27 cellular contexts compared by ENCODE assay signal in the genomic region with DNA sequence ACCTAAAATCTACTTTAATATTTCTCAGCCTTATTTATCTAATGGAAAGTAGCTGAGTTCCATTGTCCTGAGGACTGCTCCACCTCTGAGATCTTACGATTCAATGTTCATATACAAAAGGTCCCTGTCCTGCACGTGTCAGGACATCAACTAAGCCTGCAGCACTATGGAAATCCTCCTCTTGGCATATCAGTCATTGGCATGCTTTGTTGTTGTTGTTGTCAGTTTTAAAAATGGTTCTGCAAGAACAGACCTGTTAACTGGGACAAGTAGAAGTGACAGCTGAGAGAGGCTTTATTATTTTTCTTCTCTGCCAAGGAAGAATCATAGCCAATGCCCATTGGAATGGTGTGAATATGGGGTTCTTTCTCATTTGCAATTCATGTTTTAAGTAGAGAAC.
DNase-seq lines count a peak whose midpoint lies in the region; ATAC-seq and TF ChIP-seq lines count a peak whose summit lies in the region.
"Had no signal": no experiment of that assay in that cellular context is flagged by ENCODE, and none has a peak within 500 bp of the region (broad histone marks: within the 10 kb centered on the region; RNA-seq: fewer than 3 reads in every experiment).

No MANE protein-coding gene starts in this region.

- H3K36me3 ChIP-seq in adipocyte (ENCODE audit: control insufficient read depth, insufficient read depth, low read length, severe bottlenecking), result no peaks in the 10 kb centered on the region
- H3K36me3 ChIP-seq in gastroesophageal sphincter, result no peaks in the 10 kb centered on the region
- no peaks in the 10 kb centered on the region for H3K36me3 ChIP-seq in tibial artery
- H3K36me3 ChIP-seq: neural progenitor cell, SJSA1 had no signal

- DNase-seq in adipocyte (ENCODE audit: low read depth) (no peak), osteocyte (ENCODE audit: extremely low spot score, unreplicated experiment) (no peak), tibial artery (no peak), caudate nucleus (lab: John Stamatoyannopoulos, UW) (no peak), 8988T (no peak)
- DNase-seq: activated CD4-positive, alpha-beta memory T cell treated with anti-CD3 and anti-CD28 coated beads, Interleukin-2, amount 10 ng/mL, durations not matched to agents 7 days and 5 days; activated CD4-positive, CD25-positive, alpha-beta regulatory T cell treated with anti-CD3 and anti-CD28 coated beads, Interleukin-2, amount 50 U/mL, for 72 hours; CD4-positive, CD25-positive, alpha-beta regulatory T cell; cerebellar nuclear complex; dorsolateral prefrontal cortex; glutamatergic neuron; IMR-90; NCI-H1048; NCI-H187; NCI-H2171; NCI-H524; NK-92 treated with Interleukin-12 subunit alpha and Interleukin-12 subunit beta, amount 100 ng/mL, for 24 hours had no signal

- H3K27me3 ChIP-seq in adipocyte (replicated peaks; ENCODE audit: control insufficient read depth, insufficient read depth, low read length), result no peaks in the 10 kb centered on the region
- no peaks in the 10 kb centered on the region for H3K27me3 ChIP-seq in gastroesophageal sphincter
- H3K27me3 ChIP-seq in tibial artery, result no peaks in the 10 kb centered on the region
- H3K27me3 ChIP-seq: dorsolateral prefrontal cortex, neural progenitor cell had no signal

- peaks cover 38% of the 10 kb centered on the region for H3K4me1 Mint-ChIP-seq in osteocyte (ENCODE audit: unreplicated experiment)
- H3K4me1 Mint-ChIP-seq: activated CD4-positive, alpha-beta memory T cell treated with anti-CD3 and anti-CD28 coated beads, Interleukin-2, amount 10 ng/mL, durations not matched to agents 7 days and 5 days; CD4-positive, CD25-positive, alpha-beta regulatory T cell had no signal

- H3K9me3 Mint-ChIP-seq in osteocyte (ENCODE audit: unreplicated experiment), result peaks cover 8% of the 10 kb centered on the region
- H3K9me3 Mint-ChIP-seq: activated CD4-positive, alpha-beta memory T cell treated with anti-CD3 and anti-CD28 coated beads, Interleukin-2, amount 10 ng/mL, durations not matched to agents 7 days and 5 days; activated naive CD4-positive, alpha-beta T cell treated with anti-CD3 and anti-CD28 coated beads, Interleukin-2, amount 50 U/mL, for 72 hours; activated T-helper 2 cell treated with anti-CD3 and anti-CD28 coated beads, Interferon-gamma antibody, Interleukin-2, Interleukin-4, amounts not matched to agents 10 μg/mL and 5 μg/mL and 100 μg/mL, durations not matched to agents 14 hours and 24 hours and 36 hours; neural progenitor cell; stimulated activated naive CD8-positive, alpha-beta T cell treated with anti-CD3 and anti-CD28 coated beads, Interleukin-15, Interleukin-2, amounts not matched to agents 100 ng/mL and 50 ng/mL, for 24 hours; T-helper 1 cell treated with Interleukin-12 subunit alpha and Interleukin-12 subunit beta and Interleukin-4 antibody, amounts not matched to agents 30 μg/mL and 1 μg/mL, for 36 hours had no signal

- peak overlapping the region; percentile 75 for H3K27ac Mint-ChIP-seq in osteocyte (ENCODE audit: unreplicated experiment)
- H3K27ac Mint-ChIP-seq: activated CD4-positive, alpha-beta memory T cell treated with anti-CD3 and anti-CD28 coated beads, Interleukin-2, amount 10 ng/mL, durations not matched to agents 7 days and 5 days; activated naive CD4-positive, alpha-beta T cell treated with anti-CD3 and anti-CD28 coated beads, Interleukin-2, amount 50 U/mL, for 72 hours; activated T-helper 2 cell treated with anti-CD3 and anti-CD28 coated beads, Interferon-gamma antibody, Interleukin-2, Interleukin-4, amounts not matched to agents 10 μg/mL and 5 μg/mL and 100 μg/mL, durations not matched to agents 14 hours and 24 hours and 36 hours; CD4-positive, CD25-positive, alpha-beta regulatory T cell; neural progenitor cell; stimulated activated naive CD8-positive, alpha-beta T cell treated with anti-CD3 and anti-CD28 coated beads, Interleukin-15, Interleukin-2, amounts not matched to agents 100 ng/mL and 50 ng/mL, for 24 hours; T-helper 1 cell treated with Interleukin-12 subunit alpha and Interleukin-12 subunit beta and Interleukin-4 antibody, amounts not matched to agents 30 μg/mL and 1 μg/mL, for 36 hours; type B pancreatic cell had no signal

- no peaks in the 10 kb centered on the region for H3K36me3 Mint-ChIP-seq in osteocyte (ENCODE audit: unreplicated experiment)
- H3K36me3 Mint-ChIP-seq: activated naive CD4-positive, alpha-beta T cell treated with anti-CD3 and anti-CD28 coated beads, Interleukin-2, amount 50 U/mL, for 72 hours; CD4-positive, CD25-positive, alpha-beta regulatory T cell; neural progenitor cell; type B pancreatic cell had no signal

- TF ChIP-seq POLR2A in gastroesophageal sphincter (IDR thresholded peaks at IDR 0.05), result no peak

- peak overlapping the region; percentile 75 for H3K9ac ChIP-seq in adipocyte (ENCODE audit: low read length)
- H3K9ac ChIP-seq: neural progenitor cell had no signal

- 31 to 35% methylated on average over 2 of the region's 2 CpGs for WGBS in gastroesophageal sphincter (ENCODE audit: low coverage in 1 of 2), 2 donors

- TF ChIP-seq EP300 in gastroesophageal sphincter (IDR thresholded peaks at IDR 0.05), result no peak

- no peak for TF ChIP-seq CTCF in gastroesophageal sphincter (IDR thresholded peaks at IDR 0.05)
- TF ChIP-seq CTCF in osteocyte (IDR thresholded peaks at IDR 0.05), result no peak
- TF ChIP-seq CTCF in tibial artery (IDR thresholded peaks at IDR 0.05), result no peak

- H3K9me3 ChIP-seq in adipocyte (ENCODE audit: control insufficient read depth, low read length) (no peaks in the 10 kb centered on the region), gastroesophageal sphincter (no peaks in the 10 kb centered on the region), tibial artery (no peaks in the 10 kb centered on the region)

- H3K27me3 Mint-ChIP-seq in osteocyte (ENCODE audit: unreplicated experiment), result no peaks in the 10 kb centered on the region
- H3K27me3 Mint-ChIP-seq: activated CD4-positive, alpha-beta memory T cell treated with anti-CD3 and anti-CD28 coated beads, Interleukin-2, amount 10 ng/mL, durations not matched to agents 7 days and 5 days; CD4-positive, CD25-positive, alpha-beta regulatory T cell; stimulated activated naive CD8-positive, alpha-beta T cell treated with anti-CD3 and anti-CD28 coated beads, Interleukin-15, Interleukin-2, amounts not matched to agents 100 ng/mL and 50 ng/mL, for 24 hours had no signal

- ATAC-seq in gastroesophageal sphincter (no peak), GM19467 (IDR thresholded peaks at IDR 0.05; ENCODE audit: unreplicated experiment) (no peak)
- ATAC-seq: activated naive CD4-positive, alpha-beta T cell treated with anti-CD3 and anti-CD28 coated beads, Interleukin-2, amount 50 U/mL, for 72 hours had no signal

- peaks cover 60% of the 10 kb centered on the region for H3K4me1 ChIP-seq in adipocyte (ENCODE audit: control insufficient read depth, insufficient read depth, low read length)
- H3K4me1 ChIP-seq in gastroesophageal sphincter, result peaks cover 11 to 24% (median 12%) of the 10 kb centered on the region in 3 donors
- H3K4me1 ChIP-seq in tibial artery, result peaks cover 0 to 40% (median 12%) of the 10 kb centered on the region in 4 donors
- H3K4me1 ChIP-seq: neural progenitor cell, SJSA1 had no signal

- H3K4me3 ChIP-seq in adipocyte (ENCODE audit: low read length) (peak overlapping the region; percentile 28), gastroesophageal sphincter (no peak overlapping the region), tibial artery (no peak overlapping the region)
- H3K4me3 ChIP-seq: dorsolateral prefrontal cortex, neural progenitor cell, SJSA1, skin epidermis had no signal

- intact Hi-C loops in tibial artery (cut with DNase I; ENCODE audit: low total_unique reads), result no loop called here

- H3K4me3 Mint-ChIP-seq in osteocyte (ENCODE audit: unreplicated experiment), result no peak overlapping the region
- H3K4me3 Mint-ChIP-seq: activated CD4-positive, alpha-beta memory T cell treated with anti-CD3 and anti-CD28 coated beads, Interleukin-2, amount 10 ng/mL, durations not matched to agents 7 days and 5 days; CD4-positive, CD25-positive, alpha-beta regulatory T cell; neural progenitor cell; stimulated activated naive CD8-positive, alpha-beta T cell treated with anti-CD3 and anti-CD28 coated beads, Interleukin-15, Interleukin-2, amounts not matched to agents 100 ng/mL and 50 ng/mL, for 24 hours; T-helper 1 cell treated with Interleukin-12 subunit alpha and Interleukin-12 subunit beta and Interleukin-4 antibody, amounts not matched to agents 30 μg/mL and 1 μg/mL, for 36 hours; type B pancreatic cell had no signal

- H3K27ac ChIP-seq in gastroesophageal sphincter, result peak overlapping the region; percentile 18 to 81 (median 68)
- H3K27ac ChIP-seq in tibial artery, result peak overlapping the region; percentile 31 to 57
- no peak overlapping the region for H3K27ac ChIP-seq in caudate nucleus (ENCODE audit: low read depth, low read length)
- H3K27ac ChIP-seq: neural progenitor cell, SJSA1 had no signal
